Comparison of ENCODE assay signal across 1 cellular context in the genomic region with DNA sequence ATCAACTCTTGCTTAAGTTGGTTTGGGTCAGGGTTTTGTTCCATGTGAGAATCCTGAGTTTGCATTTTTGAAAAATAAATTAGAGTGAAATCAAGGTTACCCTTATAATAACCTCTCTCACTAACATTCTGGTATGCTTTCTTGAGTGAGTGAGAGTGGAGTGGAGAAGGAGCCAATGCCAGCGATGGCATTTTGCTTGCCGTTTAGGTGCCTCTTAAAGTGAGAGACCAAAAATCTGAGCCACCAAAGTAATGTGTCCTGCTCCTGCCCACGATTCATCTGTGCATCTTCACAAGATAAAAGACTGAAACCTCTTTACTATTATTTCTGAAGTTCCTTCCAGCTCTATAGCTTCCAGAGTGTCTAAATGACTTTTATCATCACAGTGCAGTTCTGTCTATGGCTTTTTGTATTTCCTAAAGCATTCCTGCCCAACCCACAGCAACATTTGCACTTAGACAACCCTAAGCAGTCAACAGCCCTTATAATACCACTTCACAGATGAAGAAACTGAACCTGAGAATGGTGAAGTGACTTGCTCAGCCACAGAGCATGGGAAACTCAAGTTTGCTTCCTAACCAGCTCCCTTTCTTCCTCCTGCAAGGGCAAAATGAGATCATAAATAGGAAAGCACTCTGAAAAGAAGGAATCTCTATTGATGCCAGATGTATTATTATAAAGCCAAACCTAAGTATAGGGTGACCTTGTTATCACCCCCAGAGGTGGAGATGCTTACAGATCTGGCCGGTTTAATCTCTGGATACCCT.
TF ChIP-seq lines count a peak whose summit lies in the region.

No MANE protein-coding gene starts in this region.

TF ChIP-seq in GM12878, 131 proteins besides CTCF, POLR2A, EP300 and RAD21 (continued from another document):
- TF ChIP-seq, protein P1, sequence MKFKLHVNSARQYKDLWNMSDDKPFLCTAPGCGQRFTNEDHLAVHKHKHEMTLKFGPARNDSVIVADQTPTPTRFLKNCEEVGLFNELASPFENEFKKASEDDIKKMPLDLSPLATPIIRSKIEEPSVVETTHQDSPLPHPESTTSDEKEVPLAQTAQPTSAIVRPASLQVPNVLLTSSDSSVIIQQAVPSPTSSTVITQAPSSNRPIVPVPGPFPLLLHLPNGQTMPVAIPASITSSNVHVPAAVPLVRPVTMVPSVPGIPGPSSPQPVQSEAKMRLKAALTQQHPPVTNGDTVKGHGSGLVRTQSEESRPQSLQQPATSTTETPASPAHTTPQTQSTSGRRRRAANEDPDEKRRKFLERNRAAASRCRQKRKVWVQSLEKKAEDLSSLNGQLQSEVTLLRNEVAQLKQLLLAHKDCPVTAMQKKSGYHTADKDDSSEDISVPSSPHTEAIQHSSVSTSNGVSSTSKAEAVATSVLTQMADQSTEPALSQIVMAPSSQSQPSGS (IDR thresholded peaks at IDR 0.05; ENCODE audit: low read length): no peak
TF ChIP-seq in GM12878: peak in this region for 0.
